Comparison of ENCODE assay signal across 9 cellular contexts in genomic region chr20:46814366-46815232, GRCh38.
DNase-seq lines count a peak whose midpoint lies in the region; ATAC-seq and TF ChIP-seq lines count a peak whose summit lies in the region.
"Had no signal": no experiment of that assay in that cellular context is flagged by ENCODE, and none has a peak within 500 bp of the region (broad histone marks: within the 10 kb centered on the region; RNA-seq: fewer than 3 reads in every experiment).

No MANE protein-coding gene starts in this region.

- peak; percentile 99 for ATAC-seq in Panc1
- ATAC-seq: activated CD8-positive, alpha-beta T cell treated with anti-CD3 and anti-CD28 coated beads, Interleukin-2, amount 10 ng/mL, durations not matched to agents 7 days and 5 days had no signal

- peaks cover 3 to 33% (median 8%) of the 10 kb centered on the region in 3 donors for H3K27me3 Mint-ChIP-seq in immature natural killer cell (ENCODE audit: low read depth in 3 of 3)

- H3K4me3 ChIP-seq in AG09309 (ENCODE audit: control insufficient read depth, low read depth, low read length) (no peak overlapping the region), HEK293 (ENCODE audit: low read depth, low read length) (peak overlapping the region; percentile 16), Panc1 (ENCODE audit: low read depth in 2 of 2, low read length in 2 of 2) (no peak overlapping the region)

- peaks cover 0 to 2% (median 0%) of the 10 kb centered on the region in 6 donors for H3K9me3 Mint-ChIP-seq in immature natural killer cell

- intact Hi-C loops in Panc1 (cut with micrococcal nuclease; ENCODE audit: unreplicated experiment): no loop called here

- no peak for TF ChIP-seq CTCF in AG09309 (IDR thresholded peaks at IDR 0.05; ENCODE audit: control insufficient read depth, insufficient read depth, low read depth, low read length, missing control alignments)
- no peak for TF ChIP-seq CTCF in HEK293 (tag by site-specific recombination; IDR thresholded peaks at IDR 0.05)
- no peak for TF ChIP-seq CTCF in Panc1 (IDR thresholded peaks at IDR 0.05)

- H3K4me1 ChIP-seq in HEK293 (ENCODE audit: control insufficient read depth, insufficient read depth, low read length) (no peaks in the 10 kb centered on the region), Panc1 (ENCODE audit: control insufficient read depth, insufficient read depth, low read length) (peaks cover 7% of the 10 kb centered on the region)

- no peaks in the 10 kb centered on the region for H3K36me3 Mint-ChIP-seq in immature natural killer cell

- H3K27ac ChIP-seq in HEK293 (ENCODE audit: extremely low read depth, low read depth, low read length) (peak overlapping the region; percentile 59), Panc1 (ENCODE audit: low read length) (no peak overlapping the region)

- peaks cover 2% of the 10 kb centered on the region; the same call in 1 of the 2 replicates for H3K27me3 ChIP-seq in Panc1 (ENCODE audit: control insufficient read depth, insufficient read depth, low read length)

- BruUV-seq in Panc1 (replicated peaks; lab: Mats Ljungman, UMichigan): no TSS peak

- no peaks in the 10 kb centered on the region for H3K4me1 Mint-ChIP-seq in immature natural killer cell

- H3K4me3 Mint-ChIP-seq in immature natural killer cell: no peak overlapping the region
- H3K4me3 Mint-ChIP-seq: activated CD8-positive, alpha-beta T cell treated with anti-CD3 and anti-CD28 coated beads, Interleukin-2, amount 10 ng/mL, durations not matched to agents 7 days and 5 days had no signal

- DNase-seq in AG09309 (ENCODE audit: low read depth): peak; percentile 31
- DNase-seq in Panc1 (ENCODE audit: low read depth, low spot score): peak; percentile 57
- peak; percentile 85 for DNase-seq in hepatic stellate cell (ENCODE audit: low spot score)
- DNase-seq in epidermal melanocyte (ENCODE audit: insufficient read length, low spot score): no peak
- no peak for DNase-seq in immature natural killer cell
- no peak for DNase-seq in putamen (ENCODE audit: low spot score)
- no peak for DNase-seq in amygdala (lab: John Stamatoyannopoulos, UW)
- DNase-seq: activated CD8-positive, alpha-beta T cell treated with anti-CD3 and anti-CD28 coated beads, Interleukin-2, amount 10 ng/mL, durations not matched to agents 7 days and 5 days had no signal

- CTCF ChIA-PET in HEK293 (lab: Yijun Ruan, JAX): interaction anchor here (0.5 to 1.0 kb wide), 5 partner anchors 20 to 1806 kb away, joined by 4 to 6 read pairs (median 4); no protein-coding TSS in a partner anchor
- CTCF ChIA-PET in Panc1 (lab: Charles Lee): interaction anchor here (0.6 kb wide), 1 partner anchor 357 kb away, joined by 7 read pairs; no protein-coding TSS in a partner anchor

- H3K27ac Mint-ChIP-seq in immature natural killer cell: no peak overlapping the region
- H3K27ac Mint-ChIP-seq: activated CD8-positive, alpha-beta T cell treated with anti-CD3 and anti-CD28 coated beads, Interleukin-2, amount 10 ng/mL, durations not matched to agents 7 days and 5 days had no signal

- H3K36me3 ChIP-seq in HEK293 (ENCODE audit: control insufficient read depth in 2 of 2, insufficient read depth in 1 of 2, low read length in 2 of 2): no peaks in the 10 kb centered on the region
- no peaks in the 10 kb centered on the region for H3K36me3 ChIP-seq in Panc1 (ENCODE audit: control insufficient read depth, insufficient read depth, low read length)

- H3K9me3 ChIP-seq in HEK293 (ENCODE audit: control insufficient read depth, insufficient read depth, low read depth, low read length) (no peaks in the 10 kb centered on the region), Panc1 (ENCODE audit: control insufficient read depth, insufficient read depth, low read depth, low read length) (no peaks in the 10 kb centered on the region)

- in situ Hi-C loops in Panc1 (cut with HindIII; ENCODE audit: low pct_unique_long_range_greater_than_20kb, low sequenced_read_pairs): no loop called here

- POLR2A ChIA-PET in HEK293 (lab: Yijun Ruan, JAX) (interaction anchor here (0.5 to 0.9 kb wide), 4 partner anchors 12 to 304 kb away, joined by 3 read pairs; no protein-coding TSS in a partner anchor), Panc1 (lab: Charles Lee) (no interaction called here)

TF ChIP-seq in HEK293, 187 proteins besides CTCF, POLR2A, EP300 and RAD21 (continues in another document):
- TF ChIP-seq ZNF302 (tag by site-specific recombination; IDR thresholded peaks at IDR 0.05; ENCODE audit: low read depth): no peak
- no peak for TF ChIP-seq ZNF585B (tag by site-specific recombination; IDR thresholded peaks at IDR 0.05)
- TF ChIP-seq PRDM4 (tag by site-specific recombination; IDR thresholded peaks at IDR 0.05): no peak; the same call in 1 of the 2 replicates
- TF ChIP-seq, protein P1, sequence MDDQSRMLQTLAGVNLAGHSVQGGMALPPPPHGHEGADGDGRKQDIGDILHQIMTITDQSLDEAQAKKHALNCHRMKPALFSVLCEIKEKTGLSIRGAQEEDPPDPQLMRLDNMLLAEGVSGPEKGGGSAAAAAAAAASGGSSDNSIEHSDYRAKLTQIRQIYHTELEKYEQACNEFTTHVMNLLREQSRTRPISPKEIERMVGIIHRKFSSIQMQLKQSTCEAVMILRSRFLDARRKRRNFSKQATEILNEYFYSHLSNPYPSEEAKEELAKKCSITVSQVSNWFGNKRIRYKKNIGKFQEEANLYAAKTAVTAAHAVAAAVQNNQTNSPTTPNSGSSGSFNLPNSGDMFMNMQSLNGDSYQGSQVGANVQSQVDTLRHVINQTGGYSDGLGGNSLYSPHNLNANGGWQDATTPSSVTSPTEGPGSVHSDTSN (CRISPR knock-in tag; IDR thresholded peaks at IDR 0.05): no peak
- no peak for TF ChIP-seq SALL2 (tag by site-specific recombination; IDR thresholded peaks at IDR 0.05; ENCODE audit: borderline replicate concordance)
- TF ChIP-seq ZNF214 (tag by site-specific recombination; IDR thresholded peaks at IDR 0.05; ENCODE audit: borderline replicate concordance): no peak
- TF ChIP-seq, protein P2, sequence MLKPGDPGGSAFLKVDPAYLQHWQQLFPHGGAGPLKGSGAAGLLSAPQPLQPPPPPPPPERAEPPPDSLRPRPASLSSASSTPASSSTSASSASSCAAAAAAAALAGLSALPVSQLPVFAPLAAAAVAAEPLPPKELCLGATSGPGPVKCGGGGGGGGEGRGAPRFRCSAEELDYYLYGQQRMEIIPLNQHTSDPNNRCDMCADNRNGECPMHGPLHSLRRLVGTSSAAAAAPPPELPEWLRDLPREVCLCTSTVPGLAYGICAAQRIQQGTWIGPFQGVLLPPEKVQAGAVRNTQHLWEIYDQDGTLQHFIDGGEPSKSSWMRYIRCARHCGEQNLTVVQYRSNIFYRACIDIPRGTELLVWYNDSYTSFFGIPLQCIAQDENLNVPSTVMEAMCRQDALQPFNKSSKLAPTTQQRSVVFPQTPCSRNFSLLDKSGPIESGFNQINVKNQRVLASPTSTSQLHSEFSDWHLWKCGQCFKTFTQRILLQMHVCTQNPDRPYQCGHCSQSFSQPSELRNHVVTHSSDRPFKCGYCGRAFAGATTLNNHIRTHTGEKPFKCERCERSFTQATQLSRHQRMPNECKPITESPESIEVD (tag by site-specific recombination; IDR thresholded peaks at IDR 0.05): peak; percentile 76
- TF ChIP-seq ZFHX2 (tag by site-specific recombination; conservative IDR thresholded peaks at IDR 0.05): no peak
- no peak for TF ChIP-seq ZNF311 (tag by site-specific recombination; IDR thresholded peaks at IDR 0.05; ENCODE audit: borderline replicate concordance)
- TF ChIP-seq TCF7L2 (IDR thresholded peaks at IDR 0.05; ENCODE audit: borderline replicate concordance, low read depth, low read length): peak; percentile 98
- TF ChIP-seq ZNF223 (tag by site-specific recombination; IDR thresholded peaks at IDR 0.05): no peak
- TF ChIP-seq OSR2 (tag by site-specific recombination; IDR thresholded peaks at IDR 0.05): peak; percentile 71
- TF ChIP-seq ZNF121 (tag by site-specific recombination; IDR thresholded peaks at IDR 0.05): no peak
- no peak for TF ChIP-seq ZNF37A (tag by site-specific recombination; IDR thresholded peaks at IDR 0.05)
- TF ChIP-seq, protein P3, sequence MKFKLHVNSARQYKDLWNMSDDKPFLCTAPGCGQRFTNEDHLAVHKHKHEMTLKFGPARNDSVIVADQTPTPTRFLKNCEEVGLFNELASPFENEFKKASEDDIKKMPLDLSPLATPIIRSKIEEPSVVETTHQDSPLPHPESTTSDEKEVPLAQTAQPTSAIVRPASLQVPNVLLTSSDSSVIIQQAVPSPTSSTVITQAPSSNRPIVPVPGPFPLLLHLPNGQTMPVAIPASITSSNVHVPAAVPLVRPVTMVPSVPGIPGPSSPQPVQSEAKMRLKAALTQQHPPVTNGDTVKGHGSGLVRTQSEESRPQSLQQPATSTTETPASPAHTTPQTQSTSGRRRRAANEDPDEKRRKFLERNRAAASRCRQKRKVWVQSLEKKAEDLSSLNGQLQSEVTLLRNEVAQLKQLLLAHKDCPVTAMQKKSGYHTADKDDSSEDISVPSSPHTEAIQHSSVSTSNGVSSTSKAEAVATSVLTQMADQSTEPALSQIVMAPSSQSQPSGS (tag by site-specific recombination; IDR thresholded peaks at IDR 0.05; ENCODE audit: low read depth): no peak
- no peak for TF ChIP-seq ZNF274 (IDR thresholded peaks at IDR 0.05; ENCODE audit: low read length)
- TF ChIP-seq ZNF274 (tag by site-specific recombination; IDR thresholded peaks at IDR 0.05; ENCODE audit: borderline replicate concordance): no peak
- TF ChIP-seq ZBTB1 (tag by site-specific recombination; IDR thresholded peaks at IDR 0.05): no peak
- 0 out of 2 replicates have a peak, but pooled peaks have one; percentile 39 for TF ChIP-seq ZEB2 (tag by site-specific recombination; IDR thresholded peaks at IDR 0.05)
- TF ChIP-seq GFI1B (tag by site-specific recombination; IDR thresholded peaks at IDR 0.05): no peak

Comparison
In these comparisons a context has a peak if more than half of its experiments do, and no peak if none do; other contexts are left out.
1. DNase-seq: peak in AG09309 (single experiment), Panc1 (single experiment) and hepatic stellate cell (single experiment); none in epidermal melanocyte (single experiment), immature natural killer cell (0 of 3), putamen (single experiment) and amygdala (0 of 56).